ENCODE assay signal across 8 cellular contexts in the genomic region with DNA sequence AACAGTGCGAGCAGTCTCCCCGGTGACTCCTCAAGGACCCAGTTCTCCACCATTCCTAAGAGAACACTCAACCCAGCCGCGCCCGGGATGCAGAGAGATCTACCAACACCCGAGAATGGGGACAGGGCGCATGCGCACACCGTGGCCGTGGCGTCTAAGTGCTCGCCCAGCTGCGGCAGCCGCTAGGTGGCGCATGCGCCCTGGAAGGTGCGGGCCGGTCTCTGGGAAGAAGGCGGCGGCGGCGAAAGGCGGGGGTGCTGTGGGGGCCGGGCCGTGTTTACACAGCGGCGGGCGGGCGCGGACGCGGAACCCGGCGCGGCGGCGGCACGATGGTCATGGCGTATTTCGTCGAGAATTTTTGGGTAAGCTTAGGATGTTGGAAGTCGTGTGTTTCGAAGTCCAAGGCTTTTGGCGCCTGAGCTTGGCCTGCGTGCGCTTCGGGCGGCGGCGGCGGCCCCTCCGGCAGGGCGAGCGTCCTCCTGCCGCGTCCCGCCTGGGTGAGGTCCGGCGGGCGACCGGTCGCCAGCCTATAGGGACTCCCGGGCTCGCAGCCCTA. TPM values are rescaled to one million over a fixed set of nuclear protein-coding genes. Genes with fewer than 3 reads are reported as not detected.
DNase-seq lines count a peak whose midpoint lies in the region; ATAC-seq and TF ChIP-seq lines count a peak whose summit lies in the region.

FCHO2 (plus strand) TSS at position 274 of the 556 bp plus-strand sequence; CDS start at position 330, 56 bp downstream.

- H3K4me1 ChIP-seq in OCI-LY3 (ENCODE audit: low read length) (peaks cover 23% of the 10 kb centered on the region), mononuclear cell (ENCODE audit: insufficient read depth, low read length) (peaks cover 40% of the 10 kb centered on the region)

- H3K4me3 ChIP-seq in OCI-LY3 (ENCODE audit: low read length) (peak within 1 kb of the TSS; percentile 88), epithelial cell of esophagus (ENCODE audit: low read length) (peak within 1 kb of the TSS; percentile 73), mononuclear cell (ENCODE audit: low read length) (peak within 1 kb of the TSS; percentile 76)

- H3K27ac ChIP-seq in OCI-LY3 (ENCODE audit: low read length): no peak within 1 kb of the TSS

- no peaks in the 10 kb centered on the region for H3K36me3 ChIP-seq in OCI-LY3 (replicated peaks; ENCODE audit: low read depth, low read length)

- peak; percentile 93 for ATAC-seq in GM21526 (IDR thresholded peaks at IDR 0.05; ENCODE audit: low FRiP score, unreplicated experiment)

- peak; percentile 57 for TF ChIP-seq CTCF in OCI-LY3 (IDR thresholded peaks at IDR 0.05; ENCODE audit: low read depth, low read length)
- TF ChIP-seq CTCF in epithelial cell of esophagus (IDR thresholded peaks at IDR 0.05; ENCODE audit: insufficient read depth, low read depth, low read length, missing control alignments): peak; percentile 63

- H4K20me1 ChIP-seq in OCI-LY3 (ENCODE audit: insufficient read depth, low read length): no peaks in the 10 kb centered on the region

- H3K27me3 ChIP-seq in OCI-LY3 (ENCODE audit: low read depth, low read length) (peaks cover 14% of the 10 kb centered on the region), mononuclear cell (ENCODE audit: insufficient read depth, low read length) (peaks cover 15% of the 10 kb centered on the region)

- peak within 1 kb of the TSS; percentile 87 for H2AFZ ChIP-seq in OCI-LY3 (ENCODE audit: low read depth, low read length)

- peak within 1 kb of the TSS; percentile 70 for H3K9ac ChIP-seq in OCI-LY3 (ENCODE audit: low read length)

- H3K4me2 ChIP-seq in OCI-LY3 (ENCODE audit: low read length): peak within 1 kb of the TSS; percentile 93

- H3K9me3 ChIP-seq in OCI-LY3 (ENCODE audit: insufficient read depth, low read length) (no peaks in the 10 kb centered on the region), mononuclear cell (ENCODE audit: low read depth, low read length) (no peaks in the 10 kb centered on the region)

- DNase-seq in DMS 273 treated with DMSO at 0.1 percent for 48 hours (lab: John Stamatoyannopoulos, UW) (peak; percentile 86), HuH-7 (ENCODE audit: low spot score) (peak; percentile 95), activated T-cell treated with anti-CD3 and anti-CD28 coated beads for 4 hours (peak; percentile 95), epithelial cell of esophagus (ENCODE audit: low read depth) (peak; percentile 99)
- DNase-seq in stimulated activated CD8-positive, alpha-beta memory T cell treated with anti-CD3 and anti-CD28 coated beads, Interleukin-2, amount 100 ng/mL, for 48 hours (ENCODE audit: low read depth in 2 of 2): peak; percentile 96 to 97

- H3K79me2 ChIP-seq in OCI-LY3 (ENCODE audit: low read length): no peaks in the 10 kb centered on the region

RNA-seq across cellular contexts. Expression of gene FCHO2, which starts in this region (rescaled TPM):
- 3.3 TPM for total RNA-seq in mononuclear cell
